In the genomic region with DNA sequence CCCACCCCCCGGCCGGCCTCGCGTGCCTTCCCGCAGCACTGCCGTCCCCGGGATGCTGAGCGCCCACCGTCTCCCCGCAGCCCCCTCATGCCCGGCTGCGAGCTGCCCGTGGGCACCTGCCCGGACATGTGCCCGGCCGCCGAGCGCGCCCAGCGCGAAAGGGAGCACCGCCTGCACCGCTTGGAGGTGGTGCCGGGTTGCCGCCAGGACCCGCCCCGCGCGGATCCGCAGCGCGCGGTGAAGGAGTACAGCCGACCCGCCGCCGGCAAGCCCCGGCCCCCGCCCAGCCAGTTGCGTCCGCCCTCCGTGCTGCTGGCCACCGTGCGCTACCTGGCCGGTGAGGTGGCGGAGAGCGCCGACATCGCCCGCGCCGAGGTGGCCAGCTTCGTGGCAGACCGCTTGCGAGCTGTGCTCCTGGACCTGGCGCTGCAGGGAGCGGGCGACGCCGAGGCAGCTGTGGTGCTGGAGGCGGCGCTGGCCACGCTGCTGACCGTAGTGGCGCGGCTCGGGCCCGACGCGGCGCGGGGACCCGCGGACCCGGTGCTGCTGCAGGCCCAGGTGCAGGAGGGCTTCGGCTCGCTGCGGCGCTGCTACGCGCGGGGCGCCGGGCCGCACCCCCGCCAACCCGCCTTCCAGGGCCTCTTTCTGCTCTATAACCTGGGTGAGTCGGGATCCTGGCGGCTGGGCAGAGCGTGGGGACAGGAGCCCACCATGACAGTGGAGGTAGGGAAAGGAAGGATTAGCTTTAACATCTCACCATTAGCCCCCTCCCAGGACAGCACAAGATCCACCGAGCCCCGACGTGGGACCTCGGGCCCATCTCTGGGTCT, we compare ENCODE assay signal across 8 cellular contexts. TPM values are rescaled to one million over a fixed set of nuclear protein-coding genes. Genes with fewer than 3 reads are reported as not detected.
DNase-seq lines count a peak whose midpoint lies in the region; ATAC-seq and TF ChIP-seq lines count a peak whose summit lies in the region.

A gene (plus strand): TSS at position 5 of the 830 bp plus-strand sequence. CDS start 83 bp downstream, at position 88.

- H3K27me3 Mint-ChIP-seq in CD8-positive, alpha-beta memory T cell, result no peaks in the 10 kb centered on the region

- POLR2A ChIA-PET in CD8-positive, alpha-beta memory T cell (lab: Charles Lee), result interaction anchor here (0.8 to 2.6 kb wide), 8 partner anchors 9 to 818 kb away, joined by 3 to 14 read pairs (median 4); a partner anchor contains a TSS

- H3K4me3 ChIP-seq in CD8-positive, alpha-beta memory T cell (ENCODE audit: low read length), result peak within 1 kb of the TSS; percentile 63
- H3K4me3 ChIP-seq in astrocyte of the cerebellum (ENCODE audit: low read depth, low read length) (peak within 1 kb of the TSS; percentile 64), iPS-18a (ENCODE audit: low read length) (peak within 1 kb of the TSS; percentile 64), spleen (peak within 1 kb of the TSS; percentile 77 to 98 (median 93))

- 1 to 8% (median 1%) methylated on average over 16 to 94 of the region's 94 CpGs for WGBS in spleen, 5 donors

- no peaks in the 10 kb centered on the region for H3K27me3 ChIP-seq in CD8-positive, alpha-beta memory T cell (ENCODE audit: insufficient read depth, low read length, poor library complexity, severe bottlenecking)
- H3K27me3 ChIP-seq in iPS-18a (ENCODE audit: control insufficient read depth, insufficient read depth, low read length) (no peaks in the 10 kb centered on the region), spleen (replicated peaks in 1 of 7) (no peaks in the 10 kb centered on the region)

- peaks cover 8 to 22% (median 17%) of the 10 kb centered on the region in 3 donors for H3K4me1 Mint-ChIP-seq in CD8-positive, alpha-beta memory T cell

- CTCF ChIA-PET in CD8-positive, alpha-beta memory T cell (lab: Charles Lee), result interaction anchor here (0.7 to 2.3 kb wide), 7 partner anchors 11 to 739 kb away, joined by 3 to 10 read pairs (median 4); a partner anchor contains a TSS

- H3K36me3 Mint-ChIP-seq in CD8-positive, alpha-beta memory T cell, result peaks cover 0 to 32% (median 0%) of the 10 kb centered on the region in 3 donors

- peak within 1 kb of the TSS; percentile 90 to 95 (median 93) for H3K4me3 Mint-ChIP-seq in CD8-positive, alpha-beta memory T cell

- ATAC-seq in HG03159 (IDR thresholded peaks at IDR 0.05; ENCODE audit: unreplicated experiment), result peak; percentile 51

- H3K9me3 ChIP-seq in CD8-positive, alpha-beta memory T cell (ENCODE audit: low read length), result no peaks in the 10 kb centered on the region
- H3K9me3 ChIP-seq in iPS-18a (ENCODE audit: control insufficient read depth, low read depth, low read length), result no peaks in the 10 kb centered on the region
- H3K9me3 ChIP-seq in spleen, result no peaks in the 10 kb centered on the region

- H3K27ac ChIP-seq in CD8-positive, alpha-beta memory T cell (ENCODE audit: low read depth, low read length), result peak within 1 kb of the TSS; percentile 72
- H3K27ac ChIP-seq in iPS-18a (ENCODE audit: low read length), result no peak within 1 kb of the TSS
- peak within 1 kb of the TSS; percentile 91 to 97 (median 94) for H3K27ac ChIP-seq in spleen

- H3K9me3 Mint-ChIP-seq in CD8-positive, alpha-beta memory T cell, result no peaks in the 10 kb centered on the region

- no peak for TF ChIP-seq CTCF in astrocyte of the cerebellum (IDR thresholded peaks at IDR 0.05; ENCODE audit: low read depth, low read length, missing control alignments)
- no peak for TF ChIP-seq CTCF in spleen (IDR thresholded peaks at IDR 0.05 in 8 of 11, conservative IDR thresholded peaks at IDR 0.05 in 3 of 11)

- in situ Hi-C loops in astrocyte of the cerebellum (cut with HindIII; ENCODE audit: low sequenced_read_pairs), result no loop called here

- intact Hi-C loops in spleen (cut with DNase I; ENCODE audit: low total_unique reads), result no loop called here

- H3K27ac Mint-ChIP-seq in CD8-positive, alpha-beta memory T cell, result peak within 1 kb of the TSS; percentile 83 to 95 (median 88)

- H3K9ac ChIP-seq in iPS-18a (ENCODE audit: low read length), result peak within 1 kb of the TSS; percentile 68

- DNase-seq in CD8-positive, alpha-beta memory T cell, result peak in 2 of 5 donors; percentile 61 to 62
- peak; percentile 83 for DNase-seq in OCI-M1 (lab: John Stamatoyannopoulos, UW)
- DNase-seq in astrocyte of the cerebellum (ENCODE audit: low read depth), result no peak
- DNase-seq in spleen, result no peak
- no peak for DNase-seq in NAMALWA (ENCODE audit: low spot score)

- no peaks in the 10 kb centered on the region for H3K36me3 ChIP-seq in CD8-positive, alpha-beta memory T cell (ENCODE audit: insufficient read depth, low read length)
- H3K36me3 ChIP-seq in iPS-18a (ENCODE audit: control insufficient read depth, low read depth, low read length) (peaks cover 13% of the 10 kb centered on the region), spleen (peaks cover 0 to 57% (median 27%) of the 10 kb centered on the region in 6 donors)

- peak; percentile 30 for TF ChIP-seq POLR2A in GM19099 (IDR thresholded peaks at IDR 0.05; ENCODE audit: extremely low read depth, insufficient read length, low read depth)
- TF ChIP-seq POLR2A in spleen (IDR thresholded peaks at IDR 0.05), result no peak

- H3K4me1 ChIP-seq in CD8-positive, alpha-beta memory T cell (ENCODE audit: insufficient read depth, low read length), result peaks cover 8% of the 10 kb centered on the region
- H3K4me1 ChIP-seq in iPS-18a (ENCODE audit: control insufficient read depth, low read depth, low read length) (peaks cover 3% of the 10 kb centered on the region), spleen (peaks cover 7 to 66% (median 41%) of the 10 kb centered on the region in 6 donors)

RNA-seq across cellular contexts. Expression of the gene that starts here (rescaled TPM):
- 10 to 100 TPM; 24.8 to 27.1 TPM for total RNA-seq in CD8-positive, alpha-beta memory T cell
- 12.0 TPM for polyA plus RNA-seq in CD8-positive, alpha-beta memory T cell
- total RNA-seq in spleen, result 1 to 10 TPM; 5.7 to 9.9 (median 6.6) TPM
- polyA plus RNA-seq in spleen, result 10 to 100 TPM in 1 of 3 donors, 1 to 10 TPM in 2; 5.2 to 11.9 (median 8.9) TPM
